ENCODE assay signal across 9 cellular contexts in genomic region chr15:56241374-56242085, GRCh38. TPM values are rescaled to one million over a fixed set of nuclear protein-coding genes. Genes with fewer than 3 reads are reported as not detected.
DNase-seq lines count a peak whose midpoint lies in the region; ATAC-seq lines count a peak whose summit lies in the region.
"Had no signal": no experiment of that assay in that cellular context is flagged by ENCODE, and none has a peak within 500 bp of the region (broad histone marks: within the 10 kb centered on the region; RNA-seq: fewer than 3 reads in every experiment).

No MANE protein-coding gene starts in this region.

- H3K36me3 Mint-ChIP-seq in activated CD8-positive, alpha-beta memory T cell treated with anti-CD3 and anti-CD28 coated beads, Interleukin-2, amount 10 ng/mL, durations not matched to agents 7 days and 5 days: peaks cover 32% of the 10 kb centered on the region
- H3K36me3 Mint-ChIP-seq in T-cell: peaks cover 16% of the 10 kb centered on the region
- H3K36me3 Mint-ChIP-seq in stimulated activated effector memory CD8-positive, alpha-beta T cell treated with anti-CD3 and anti-CD28 coated beads, Interleukin-12 subunit alpha, Interleukin-12 subunit beta, amount 100 ng/mL, for 72 hours: peaks cover 16% of the 10 kb centered on the region

- no peak for ATAC-seq in activated CD8-positive, alpha-beta memory T cell treated with anti-CD3 and anti-CD28 coated beads, Interleukin-2, amount 10 ng/mL, durations not matched to agents 7 days and 5 days
- no peak for ATAC-seq in T-cell (replicated peaks in 1 of 4)
- no peak for ATAC-seq in stimulated activated effector memory CD8-positive, alpha-beta T cell treated with anti-CD3 and anti-CD28 coated beads, Interleukin-12 subunit alpha, Interleukin-12 subunit beta, amount 100 ng/mL, for 72 hours

- peak overlapping the region; percentile 98 for H3K4me3 Mint-ChIP-seq in activated CD8-positive, alpha-beta memory T cell treated with anti-CD3 and anti-CD28 coated beads, Interleukin-2, amount 10 ng/mL, durations not matched to agents 7 days and 5 days
- H3K4me3 Mint-ChIP-seq in T-cell: peak overlapping the region; percentile 64 to 89 (median 86)
- H3K4me3 Mint-ChIP-seq in stimulated activated effector memory CD8-positive, alpha-beta T cell treated with anti-CD3 and anti-CD28 coated beads, Interleukin-12 subunit alpha, Interleukin-12 subunit beta, amount 100 ng/mL, for 72 hours: peak overlapping the region; percentile 78

- H3K27me3 Mint-ChIP-seq in activated CD8-positive, alpha-beta memory T cell treated with anti-CD3 and anti-CD28 coated beads, Interleukin-2, amount 10 ng/mL, durations not matched to agents 7 days and 5 days: no peaks in the 10 kb centered on the region
- H3K27me3 Mint-ChIP-seq in T-cell: no peaks in the 10 kb centered on the region

- POLR2A ChIA-PET in T-cell (lab: Charles Lee): no interaction called here

- DNase-seq in activated CD8-positive, alpha-beta memory T cell treated with anti-CD3 and anti-CD28 coated beads, Interleukin-2, amount 10 ng/mL, durations not matched to agents 7 days and 5 days: no peak
- no peak for DNase-seq in activated CD8-positive, alpha-beta memory T cell treated with anti-CD3 and anti-CD28 coated beads, Interleukin-2, amount 50 U/mL, for 48 hours
- DNase-seq in T-cell: no peak
- peak; percentile 37 for DNase-seq in fibroblast of peridontal ligament (ENCODE audit: extremely low read depth)
- no peak for DNase-seq in stimulated activated effector memory CD8-positive, alpha-beta T cell treated with anti-CD3 and anti-CD28 coated beads, Interleukin-12 subunit alpha, Interleukin-12 subunit beta, amount 100 ng/mL, for 72 hours (ENCODE audit: low spot score in 2 of 2)
- no peak for DNase-seq in SW 1271 (lab: John Stamatoyannopoulos, UW)
- no peak for DNase-seq in D341Med (ENCODE audit: low spot score)
- no peak for DNase-seq in hippocampal formation (lab: John Stamatoyannopoulos, UW)
- DNase-seq: EL had no signal

- H3K9me3 Mint-ChIP-seq in activated CD8-positive, alpha-beta memory T cell treated with anti-CD3 and anti-CD28 coated beads, Interleukin-2, amount 10 ng/mL, durations not matched to agents 7 days and 5 days (ENCODE audit: low read depth): no peaks in the 10 kb centered on the region
- no peaks in the 10 kb centered on the region for H3K9me3 Mint-ChIP-seq in T-cell
- no peaks in the 10 kb centered on the region for H3K9me3 Mint-ChIP-seq in stimulated activated effector memory CD8-positive, alpha-beta T cell treated with anti-CD3 and anti-CD28 coated beads, Interleukin-12 subunit alpha, Interleukin-12 subunit beta, amount 100 ng/mL, for 72 hours

- H3K27ac Mint-ChIP-seq in activated CD8-positive, alpha-beta memory T cell treated with anti-CD3 and anti-CD28 coated beads, Interleukin-2, amount 10 ng/mL, durations not matched to agents 7 days and 5 days: peak overlapping the region; percentile 84
- H3K27ac Mint-ChIP-seq in T-cell: peak overlapping the region; percentile 55 to 76
- H3K27ac Mint-ChIP-seq in stimulated activated effector memory CD8-positive, alpha-beta T cell treated with anti-CD3 and anti-CD28 coated beads, Interleukin-12 subunit alpha, Interleukin-12 subunit beta, amount 100 ng/mL, for 72 hours: peak overlapping the region; percentile 72

- CTCF ChIA-PET in activated CD8-positive, alpha-beta memory T cell treated with anti-CD3 and anti-CD28 coated beads, Interleukin-2, amount 10 ng/mL, durations not matched to agents 7 days and 5 days (lab: Charles Lee): no interaction called here
- CTCF ChIA-PET in T-cell (lab: Charles Lee): no interaction called here

- H3K4me1 Mint-ChIP-seq in activated CD8-positive, alpha-beta memory T cell treated with anti-CD3 and anti-CD28 coated beads, Interleukin-2, amount 10 ng/mL, durations not matched to agents 7 days and 5 days: peaks cover 42% of the 10 kb centered on the region
- H3K4me1 Mint-ChIP-seq in T-cell: peaks cover 54 to 67% (median 64%) of the 10 kb centered on the region in 3 donors
- H3K4me1 Mint-ChIP-seq in stimulated activated effector memory CD8-positive, alpha-beta T cell treated with anti-CD3 and anti-CD28 coated beads, Interleukin-12 subunit alpha, Interleukin-12 subunit beta, amount 100 ng/mL, for 72 hours: peaks cover 21% of the 10 kb centered on the region

RNA-seq across cellular contexts. Expression of gene RFX7, which starts 2.1 kb away (rescaled TPM):
- 10 to 100 TPM; 44.1 to 58.9 TPM for total RNA-seq in activated CD8-positive, alpha-beta memory T cell treated with anti-CD3 and anti-CD28 coated beads, Interleukin-2, amount 10 ng/mL, durations not matched to agents 7 days and 5 days
- 10 to 100 TPM; 23.3 to 30.4 (median 27.9) TPM for total RNA-seq in T-cell
